ENCODE assay signal across 25 cellular contexts in the genomic region with DNA sequence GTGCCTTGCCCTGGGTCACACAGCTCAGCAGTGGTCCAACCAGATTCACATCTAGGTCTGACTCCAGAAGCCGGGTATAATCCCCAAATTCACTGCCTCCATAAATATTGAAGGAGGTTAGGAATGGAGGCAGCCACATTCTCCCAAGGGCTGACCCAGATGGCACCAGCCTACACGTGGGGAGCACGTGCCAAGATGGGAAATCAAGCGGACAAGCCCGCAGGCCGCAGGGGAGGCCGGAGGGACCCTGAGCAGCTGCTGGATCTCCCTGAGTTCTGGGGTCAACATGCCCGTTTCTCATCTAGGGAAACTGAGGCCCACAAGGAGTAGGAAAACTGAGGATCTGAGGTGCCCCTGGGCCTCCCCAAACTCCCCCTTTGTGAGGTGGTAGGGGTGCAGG.
"Had no signal": no experiment of that assay in that cellular context is flagged by ENCODE, and none has a peak within 500 bp of the region (broad histone marks: within the 10 kb centered on the region; RNA-seq: fewer than 3 reads in every experiment).

No MANE protein-coding gene starts in this region.

- H3K4me3 ChIP-seq: stomach, suprapubic skin, testis, thoracic aorta, thyroid gland, tibial artery, tibial nerve, transverse colon, upper lobe of left lung, upper lobe of right lung, vagina had no signal

- H3K27me3 ChIP-seq: stomach, suprapubic skin, testis, thyroid gland, tibial nerve, upper lobe of left lung, upper lobe of right lung, vagina had no signal

- DNase-seq: stimulated activated CD4-positive, alpha-beta T cell treated with anti-CD3 and anti-CD28 coated beads, Interleukin-2, amount 100 ng/mL, for 48 hours; stimulated activated CD4-positive, alpha-beta T cell treated with anti-CD3 and anti-CD28 coated beads, Interleukin-4, amount 100 ng/mL, for 1 hour; stimulated activated CD4-positive, alpha-beta T cell treated with anti-CD3 and anti-CD28 coated beads, Interleukin-4, amount 100 ng/mL, for 24 hours; stimulated activated CD4-positive, alpha-beta T cell treated with anti-CD3 and anti-CD28 coated beads, Interleukin-4, amount 100 ng/mL, for 4 hours; stimulated activated CD8-positive, alpha-beta memory T cell treated with anti-CD3 and anti-CD28 coated beads, Interleukin-4, amount 100 ng/mL, for 48 hours; stimulated activated naive B cell treated with anti-CD40 and anti-IgM and Interleukin-4, amounts not matched to agents 10 μg/mL and 1 μg/mL and 100 μg/mL, for 72 hours; stimulated activated naive CD4-positive, alpha-beta T cell; stimulated activated naive CD4-positive, alpha-beta T cell treated with Interleukin-2 at 50 U/mL for 16 hours; stimulated activated naive CD8-positive, alpha-beta T cell treated with anti-CD3 and anti-CD28 coated beads, Interleukin-15, amount 100 ng/mL, for 72 hours; stimulated activated naive CD8-positive, alpha-beta T cell treated with anti-CD3 and anti-CD28 coated beads, Interleukin-15, Interleukin-2, amounts not matched to agents 100 U/mL and 50 U/mL, for 24 hours; stomach; substantia nigra; testis; thyroid gland; tibial artery; transverse colon; trophoblast cell; upper lobe of right lung had no signal

- H3K27ac ChIP-seq: stomach, suprapubic skin, testis, thoracic aorta, thyroid gland, tibial artery, tibial nerve, transverse colon, upper lobe of left lung, upper lobe of right lung, vagina had no signal

- FAIRE-seq: urothelium cell line had no signal

- H3K4me1 ChIP-seq: stomach, suprapubic skin, testis, thyroid gland, tibial artery, tibial nerve, transverse colon, upper lobe of left lung, upper lobe of right lung, vagina had no signal

- H3K9me3 ChIP-seq: stomach, suprapubic skin, testis, thoracic aorta, thyroid gland, tibial artery, tibial nerve, transverse colon, upper lobe of left lung, upper lobe of right lung, vagina had no signal

- ATAC-seq: stimulated activated memory B cell treated with anti-CD40 and anti-IgM and Interleukin-4, amounts not matched to agents 10 μg/mL and 1 μg/mL and 100 μg/mL, for 72 hours; stimulated activated naive B cell treated with anti-CD40 and anti-IgM and Interleukin-4, amounts not matched to agents 10 μg/mL and 1 μg/mL and 100 μg/mL, for 72 hours; stimulated activated naive CD8-positive, alpha-beta T cell treated with anti-CD3 and anti-CD28 coated beads, Interleukin-15, Interleukin-2, amounts not matched to agents 100 U/mL and 50 U/mL, for 24 hours; upper lobe of right lung had no signal

- H3K36me3 ChIP-seq: stomach, suprapubic skin, thoracic aorta, thyroid gland, tibial artery, tibial nerve, transverse colon, upper lobe of left lung, upper lobe of right lung, vagina had no signal
